ENCODE assay signal across 8 cellular contexts in genomic region chr12:67482751-67483661, GRCh38.
DNase-seq lines count a peak whose midpoint lies in the region; ATAC-seq lines count a peak whose summit lies in the region.

No MANE protein-coding gene starts in this region.

- peak; percentile 43 for ATAC-seq in GM18519 (IDR thresholded peaks at IDR 0.05; ENCODE audit: low FRiP score, unreplicated experiment)
- ATAC-seq in HG02973 (IDR thresholded peaks at IDR 0.05; ENCODE audit: unreplicated experiment) = peak; percentile 42
- ATAC-seq in activated T-cell treated with anti-CD3 and anti-CD28 coated beads, Interleukin-2, amount 50 U/mL, for 4 hours = peak; percentile 68 to 75
- ATAC-seq in Right ventricle myocardium superior (ENCODE audit: poor library complexity) = peak; percentile 97

- no peaks in the 10 kb centered on the region for H3K27me3 Mint-ChIP-seq in activated T-cell treated with anti-CD3 and anti-CD28 coated beads, Interleukin-2, amount 50 U/mL, for 4 hours (ENCODE audit: low read depth)

- no peak overlapping the region for H3K4me3 Mint-ChIP-seq in activated T-cell treated with anti-CD3 and anti-CD28 coated beads, Interleukin-2, amount 50 U/mL, for 4 hours

- H3K4me1 Mint-ChIP-seq in activated T-cell treated with anti-CD3 and anti-CD28 coated beads, Interleukin-2, amount 50 U/mL, for 4 hours (ENCODE audit: low read depth) = peaks cover 41% of the 10 kb centered on the region

- DNase-seq in NCI-H774 (lab: John Stamatoyannopoulos, UW) (peak; percentile 46), Right ventricle myocardium superior (peak; percentile 87), SW 1271 (lab: John Stamatoyannopoulos, UW) (no peak), HuH-7.5 (ENCODE audit: low spot score) (no peak)
- peak; percentile 66 for DNase-seq in activated T-cell treated with anti-CD3 and anti-CD28 coated beads, Interleukin-2, amount 50 U/mL, for 4 hours
- DNase-seq in stimulated activated CD4-positive, alpha-beta T cell treated with anti-CD3 and anti-CD28 coated beads, Interleukin-12 subunit alpha, Interleukin-12 subunit beta, amount 100 ng/mL, for 48 hours (ENCODE audit: low read depth in 2 of 3, low spot score in 1 of 3) = peak; percentile 10 to 29 (median 24)

- peaks cover 4% of the 10 kb centered on the region for H3K9me3 Mint-ChIP-seq in activated T-cell treated with anti-CD3 and anti-CD28 coated beads, Interleukin-2, amount 50 U/mL, for 4 hours

- intact Hi-C loops in Right ventricle myocardium superior (cut with DNase I) = no loop called here

- H3K36me3 Mint-ChIP-seq in activated T-cell treated with anti-CD3 and anti-CD28 coated beads, Interleukin-2, amount 50 U/mL, for 4 hours (ENCODE audit: insufficient read depth) = no peaks in the 10 kb centered on the region

Comparison
In these comparisons a context has a peak if more than half of its experiments do, and no peak if none do; other contexts are left out.
1. ATAC-seq: peak in every context shown above with its lines; median percentile 97 in Right ventricle myocardium superior; 72 in activated T-cell treated with anti-CD3 and anti-CD28 coated beads, Interleukin-2, amount 50 U/mL, for 4 hours; 43 in GM18519; 42 in HG02973.
2. DNase-seq: peak in NCI-H774 (single experiment), activated T-cell treated with anti-CD3 and anti-CD28 coated beads, Interleukin-2, amount 50 U/mL, for 4 hours (single experiment), Right ventricle myocardium superior (single experiment) and stimulated activated CD4-positive, alpha-beta T cell treated with anti-CD3 and anti-CD28 coated beads, Interleukin-12 subunit alpha, Interleukin-12 subunit beta, amount 100 ng/mL, for 48 hours (3 of 3); none in SW 1271 (0 of 2) and HuH-7.5 (single experiment).